18 cellular contexts compared by ENCODE assay signal in genomic region chr18:74731097-74731496, GRCh38.
DNase-seq lines count a peak whose midpoint lies in the region; TF ChIP-seq lines count a peak whose summit lies in the region.
"Had no signal": no experiment of that assay in that cellular context is flagged by ENCODE, and none has a peak within 500 bp of the region (broad histone marks: within the 10 kb centered on the region; RNA-seq: fewer than 3 reads in every experiment).

No MANE protein-coding gene starts in this region.

- TF ChIP-seq CTCF in progenitor cell of endocrine pancreas (IDR thresholded peaks at IDR 0.05; ENCODE audit: unreplicated experiment) = no peak

- H3K27ac Mint-ChIP-seq in progenitor cell of endocrine pancreas = no peak overlapping the region
- H3K27ac Mint-ChIP-seq: brain; T-helper 1 cell treated with Interleukin-12 subunit alpha and Interleukin-12 subunit beta and Interleukin-4 antibody, amounts not matched to agents 30 μg/mL and 1 μg/mL, for 36 hours had no signal

- DNase-seq in A172 (ENCODE audit: low spot score) (peak; percentile 36), HCEC 1CT (peak; percentile 81), amniotic epithelial cell (ENCODE audit: low read depth) (peak; percentile 68), fibroblast of the conjunctiva (ENCODE audit: low read depth) (peak; percentile 18), HK-2 (ENCODE audit: unreplicated experiment) (no peak), progenitor cell of endocrine pancreas (ENCODE audit: low spot score, unreplicated experiment) (no peak), cerebellum (ENCODE audit: low spot score) (no peak)
- DNase-seq in stimulated activated CD4-positive, alpha-beta T cell treated with anti-CD3 and anti-CD28 coated beads, Interleukin-2, amount 100 ng/mL, for 48 hours = no peak
- DNase-seq: 8988T; activated gamma-delta T cell treated with Interleukin-2 at 50 U/mL for 16 hours; effector CD8-positive, alpha-beta T cell; MM.1S; NCI-H2029; NCI-H69; Peyer's patch; stimulated activated CD4-positive, alpha-beta T cell treated with anti-CD3 and anti-CD28 coated beads, Interleukin-15, amount 100 ng/mL, for 24 hours had no signal

- H3K4me1 Mint-ChIP-seq in progenitor cell of endocrine pancreas (ENCODE audit: low read depth) = no peaks in the 10 kb centered on the region

- peaks cover 5% of the 10 kb centered on the region for H3K9me3 Mint-ChIP-seq in progenitor cell of endocrine pancreas (ENCODE audit: low read depth)
- H3K9me3 Mint-ChIP-seq: brain; T-helper 1 cell treated with Interleukin-12 subunit alpha and Interleukin-12 subunit beta and Interleukin-4 antibody, amounts not matched to agents 30 μg/mL and 1 μg/mL, for 36 hours had no signal

- no peaks in the 10 kb centered on the region for H3K27me3 Mint-ChIP-seq in progenitor cell of endocrine pancreas

- H3K36me3 Mint-ChIP-seq in progenitor cell of endocrine pancreas (ENCODE audit: insufficient read depth) = peaks cover 5% of the 10 kb centered on the region

- no peak overlapping the region for H3K4me3 Mint-ChIP-seq in progenitor cell of endocrine pancreas (ENCODE audit: low read depth)
- H3K4me3 Mint-ChIP-seq: brain; T-helper 1 cell treated with Interleukin-12 subunit alpha and Interleukin-12 subunit beta and Interleukin-4 antibody, amounts not matched to agents 30 μg/mL and 1 μg/mL, for 36 hours had no signal

Comparison
In these comparisons a context has a peak if more than half of its experiments do, and no peak if none do; other contexts are left out.
1. DNase-seq: peak in A172 (single experiment), HCEC 1CT (single experiment), amniotic epithelial cell (single experiment) and fibroblast of the conjunctiva (single experiment); none in stimulated activated CD4-positive, alpha-beta T cell treated with anti-CD3 and anti-CD28 coated beads, Interleukin-2, amount 100 ng/mL, for 48 hours (0 of 2), HK-2 (single experiment), progenitor cell of endocrine pancreas (single experiment) and cerebellum (single experiment).